1 cellular context compared by ENCODE assay signal in the genomic region with DNA sequence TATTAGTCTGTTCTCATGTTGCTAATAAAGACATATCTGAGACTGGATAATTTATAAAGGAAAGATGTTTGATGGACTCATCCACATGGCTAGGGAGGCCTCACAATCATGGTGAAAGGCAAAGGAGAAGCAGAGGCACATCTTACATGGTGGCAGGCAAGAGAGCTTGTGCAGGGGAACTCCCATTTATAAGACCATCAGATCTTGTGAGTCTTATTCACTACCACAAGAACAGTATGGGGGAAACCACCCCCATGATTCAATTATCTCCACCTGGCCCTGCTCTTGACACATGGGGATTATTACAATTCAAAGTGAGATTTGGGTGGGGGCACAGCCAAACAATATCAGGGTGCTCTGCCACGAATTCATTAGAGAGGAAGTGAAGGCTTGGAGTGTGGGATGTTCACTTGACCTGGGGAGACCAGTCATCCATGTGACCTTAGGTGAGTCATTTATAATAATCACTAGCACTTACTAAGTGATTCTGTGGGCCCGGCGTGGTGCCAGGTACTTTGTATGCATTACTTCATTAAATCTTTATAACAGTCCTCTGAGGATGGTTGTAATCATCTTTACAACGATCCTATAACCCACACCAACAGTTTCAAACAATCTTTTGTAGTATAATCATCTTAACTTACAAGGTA.
TF ChIP-seq lines count a peak whose summit lies in the region.

No MANE protein-coding gene starts in this region.

TF ChIP-seq in HepG2, 621 proteins besides CTCF, POLR2A, EP300 and RAD21:
- peak; percentile 100 for TF ChIP-seq ZNF430 (CRISPR knock-in tag; IDR thresholded peaks at IDR 0.05)
